1 cellular context compared by ENCODE assay signal in the genomic region with DNA sequence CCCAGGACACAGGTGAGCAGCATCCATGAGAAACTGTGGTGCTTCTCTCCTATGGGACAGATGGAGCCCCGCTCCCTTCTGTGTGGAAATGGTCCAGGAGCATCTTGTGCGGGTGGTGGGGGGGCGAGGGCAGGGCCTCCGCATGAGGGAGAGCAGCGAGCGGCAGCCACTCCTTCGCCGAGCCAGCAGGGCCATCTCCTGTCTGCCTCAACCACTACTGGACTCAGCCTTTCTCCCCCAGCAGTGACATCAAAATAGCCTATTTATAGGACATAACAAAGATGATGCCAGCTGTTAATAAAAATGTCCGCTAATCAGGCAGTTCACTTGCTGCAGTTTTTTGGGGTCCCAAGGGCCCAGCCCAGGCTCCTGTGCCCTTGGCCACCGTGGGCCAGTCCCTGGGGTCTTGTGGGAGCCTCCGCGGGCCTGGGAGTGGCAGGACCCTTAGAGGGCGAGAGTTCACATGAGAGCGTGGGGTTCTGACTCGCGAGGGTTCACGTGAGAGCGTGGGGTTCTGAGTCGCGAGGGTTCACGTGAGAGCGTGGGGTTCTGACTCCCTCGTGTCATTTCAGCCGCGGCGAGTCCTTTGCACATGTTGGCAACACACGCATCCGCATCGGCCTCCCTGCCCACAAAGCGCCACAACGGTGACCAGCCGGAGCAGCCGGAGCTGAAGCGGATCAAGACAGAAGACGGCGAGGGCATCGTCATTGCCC.
A peak's percentile ranks its signal among the peaks of the same experiment; 100 is the strongest.
TF ChIP-seq lines count a peak whose summit lies in the region.

No MANE protein-coding gene starts in this region.

TF ChIP-seq in HepG2, 621 proteins besides CTCF, POLR2A, EP300 and RAD21 (continued from another document):
- 0 out of 2 replicates have a peak, but pooled peaks have one; percentile 30 for TF ChIP-seq ZNF253 (CRISPR knock-in tag; IDR thresholded peaks at IDR 0.05; ENCODE audit: borderline replicate concordance)
- 0 out of 2 replicates have a peak, but pooled peaks have one; percentile 57 for TF ChIP-seq AKAP8 (CRISPR knock-in tag; IDR thresholded peaks at IDR 0.05)
- TF ChIP-seq ZFP36L1 (CRISPR knock-in tag; IDR thresholded peaks at IDR 0.05), result no peak
- TF ChIP-seq ZBTB21 (CRISPR knock-in tag; IDR thresholded peaks at IDR 0.05), result no peak
- TF ChIP-seq RBM22 (optimal IDR thresholded peaks at IDR 0.05; ENCODE audit: low read length), result peak; percentile 60
- TF ChIP-seq AGO2 (optimal IDR thresholded peaks at IDR 0.05; ENCODE audit: low read depth, low read length), result peak; percentile 92
- TF ChIP-seq, protein P1, sequence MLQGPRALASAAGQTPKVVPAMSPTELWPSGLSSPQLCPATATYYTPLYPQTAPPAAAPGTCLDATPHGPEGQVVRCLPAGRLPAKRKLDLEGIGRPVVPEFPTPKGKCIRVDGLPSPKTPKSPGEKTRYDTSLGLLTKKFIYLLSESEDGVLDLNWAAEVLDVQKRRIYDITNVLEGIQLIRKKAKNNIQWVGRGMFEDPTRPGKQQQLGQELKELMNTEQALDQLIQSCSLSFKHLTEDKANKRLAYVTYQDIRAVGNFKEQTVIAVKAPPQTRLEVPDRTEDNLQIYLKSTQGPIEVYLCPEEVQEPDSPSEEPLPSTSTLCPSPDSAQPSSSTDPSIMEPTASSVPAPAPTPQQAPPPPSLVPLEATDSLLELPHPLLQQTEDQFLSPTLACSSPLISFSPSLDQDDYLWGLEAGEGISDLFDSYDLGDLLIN (CRISPR knock-in tag; IDR thresholded peaks at IDR 0.05; ENCODE audit: borderline replicate concordance), result no peak
TF ChIP-seq in HepG2: peak in this region for 5.
